Comparison of ENCODE assay signal across 12 cellular contexts in genomic region chr17:69654981-69655581, GRCh38.
A peak's percentile ranks its signal among the peaks of the same experiment; 100 is the strongest.
DNase-seq lines count a peak whose midpoint lies in the region; ATAC-seq and TF ChIP-seq lines count a peak whose summit lies in the region.
"Had no signal": no experiment of that assay in that cellular context is flagged by ENCODE, and none has a peak within 500 bp of the region (broad histone marks: within the 10 kb centered on the region; RNA-seq: fewer than 3 reads in every experiment).

No MANE protein-coding gene starts in this region.

- H3K9me3 ChIP-seq in SK-N-SH (no peaks in the 10 kb centered on the region), thyroid gland (no peaks in the 10 kb centered on the region), HAP-1 (no peaks in the 10 kb centered on the region)

- intact Hi-C loops in thyroid gland (cut with DNase I) = no loop called here

- CTCF ChIA-PET in SK-N-SH (lab: Yijun Ruan, JAX) = no interaction called here

- H3K9me3 Mint-ChIP-seq in activated naive CD8-positive, alpha-beta T cell treated with anti-CD3 and anti-CD28 coated beads, Interleukin-2, amount 50 U/mL, for 24 hours = peaks cover 7% of the 10 kb centered on the region
- no peaks in the 10 kb centered on the region for H3K9me3 Mint-ChIP-seq in activated naive CD8-positive, alpha-beta T cell treated with anti-CD3 and anti-CD28 coated beads for 36 hours

- TF ChIP-seq RAD21 in SK-N-SH (IDR thresholded peaks at IDR 0.05; ENCODE audit: low read length) = no peak

- DNase-seq in activated naive CD8-positive, alpha-beta T cell treated with anti-CD3 and anti-CD28 coated beads, Interleukin-2, amount 50 U/mL, for 24 hours = no peak
- DNase-seq in activated naive CD8-positive, alpha-beta T cell treated with anti-CD3 and anti-CD28 coated beads for 36 hours = no peak
- no peak for DNase-seq in SK-N-SH
- DNase-seq in germinal center (ENCODE audit: low spot score) = peak; percentile 3
- no peak for DNase-seq in thyroid gland
- no peak for DNase-seq in HAP-1 (ENCODE audit: low spot score in 2 of 2)
- DNase-seq: activated CD4-positive, alpha-beta T cell treated with anti-CD3 and anti-CD28 coated beads for 48 hours; CD4-positive, CD25-positive, alpha-beta regulatory T cell; cerebellar nuclear complex had no signal

- H3K4me3 Mint-ChIP-seq in activated naive CD8-positive, alpha-beta T cell treated with anti-CD3 and anti-CD28 coated beads, Interleukin-2, amount 50 U/mL, for 24 hours = no peak overlapping the region
- no peak overlapping the region for H3K4me3 Mint-ChIP-seq in activated naive CD8-positive, alpha-beta T cell treated with anti-CD3 and anti-CD28 coated beads for 36 hours
- H3K4me3 Mint-ChIP-seq: CD4-positive, CD25-positive, alpha-beta regulatory T cell; type B pancreatic cell had no signal

- no peak for TF ChIP-seq CTCF in SK-N-SH (IDR thresholded peaks at IDR 0.05)
- no peak for TF ChIP-seq CTCF in thyroid gland (IDR thresholded peaks at IDR 0.05)

- H3K4me2 ChIP-seq in SK-N-SH = peak overlapping the region; percentile 58

- no peak overlapping the region for H3K4me3 ChIP-seq in SK-N-SH (ENCODE audit: low read depth in 2 of 2, low read length in 1 of 2)
- H3K4me3 ChIP-seq in thyroid gland (replicated peaks in 1 of 3) = no peak overlapping the region
- H3K4me3 ChIP-seq in HAP-1 = no peak overlapping the region

- no peaks in the 10 kb centered on the region for H3K9me2 ChIP-seq in SK-N-SH

- peak; percentile 42 to 98; a peak in 3 of 4 replicates for TF ChIP-seq EP300 in SK-N-SH (IDR thresholded peaks at IDR 0.05; ENCODE audit: borderline replicate concordance in 1 of 2, low read depth in 1 of 2, low read length in 1 of 2)

- no peaks in the 10 kb centered on the region for H3K4me1 Mint-ChIP-seq in activated naive CD8-positive, alpha-beta T cell treated with anti-CD3 and anti-CD28 coated beads, Interleukin-2, amount 50 U/mL, for 24 hours
- H3K4me1 Mint-ChIP-seq in activated naive CD8-positive, alpha-beta T cell treated with anti-CD3 and anti-CD28 coated beads for 36 hours = no peaks in the 10 kb centered on the region
- H3K4me1 Mint-ChIP-seq: CD4-positive, CD25-positive, alpha-beta regulatory T cell had no signal

- peaks cover 28% of the 10 kb centered on the region for H3F3A ChIP-seq in SK-N-SH (replicated peaks; ENCODE audit: insufficient read depth)

- H3K36me3 ChIP-seq in SK-N-SH (replicated peaks in 1 of 2; ENCODE audit: control insufficient read depth in 1 of 2, insufficient read depth in 2 of 2, low read length in 1 of 2) = no peaks in the 10 kb centered on the region
- no peaks in the 10 kb centered on the region for H3K36me3 ChIP-seq in thyroid gland
- no peaks in the 10 kb centered on the region for H3K36me3 ChIP-seq in HAP-1 (replicated peaks)

- H3K27ac Mint-ChIP-seq in activated naive CD8-positive, alpha-beta T cell treated with anti-CD3 and anti-CD28 coated beads, Interleukin-2, amount 50 U/mL, for 24 hours = no peak overlapping the region
- H3K27ac Mint-ChIP-seq in activated naive CD8-positive, alpha-beta T cell treated with anti-CD3 and anti-CD28 coated beads for 36 hours = no peak overlapping the region
- H3K27ac Mint-ChIP-seq: CD4-positive, CD25-positive, alpha-beta regulatory T cell; type B pancreatic cell had no signal

- H3K27me3 ChIP-seq in SK-N-SH (ENCODE audit: insufficient read depth) (no peaks in the 10 kb centered on the region), thyroid gland (no peaks in the 10 kb centered on the region), HAP-1 (ENCODE audit: low read depth) (no peaks in the 10 kb centered on the region)

- peak; percentile 63 for ATAC-seq in activated naive CD8-positive, alpha-beta T cell treated with anti-CD3 and anti-CD28 coated beads, Interleukin-2, amount 50 U/mL, for 24 hours
- no peak for ATAC-seq in HG02610 (IDR thresholded peaks at IDR 0.05; ENCODE audit: unreplicated experiment)
- no peak for ATAC-seq in HG03378 (IDR thresholded peaks at IDR 0.05; ENCODE audit: unreplicated experiment)

- in situ Hi-C loops in HAP-1 (cut with MboI; ENCODE audit: low sequenced_read_pairs) = no loop called here

- WGBS in SK-N-SH (ENCODE audit: low lambda C conversion rate) = 3% methylated on average over 1 of the region's 1 CpG
- 15 to 35% methylated on average over 1 of the region's 1 CpG for WGBS in thyroid gland, 2 donors

- no peak overlapping the region for H2AFZ ChIP-seq in SK-N-SH (ENCODE audit: low read depth)

- H3K4me1 ChIP-seq in SK-N-SH (ENCODE audit: control insufficient read depth in 1 of 2, insufficient read depth in 2 of 2, low read depth in 1 of 2, low read length in 1 of 2) (peaks cover 3 to 4% of the 10 kb centered on the region in 2 experiments; a peak in 2 of 4 replicates), thyroid gland (peaks cover 0 to 16% of the 10 kb centered on the region in 2 donors), HAP-1 (no peaks in the 10 kb centered on the region)

- H3K27ac ChIP-seq in SK-N-SH (ENCODE audit: low read depth in 2 of 2, low read length in 1 of 2) (peak overlapping the region; percentile 48 to 60; a peak in 3 of 4 replicates), thyroid gland (peak overlapping the region; percentile 66 to 84 (median 76))

- H4K20me1 ChIP-seq in SK-N-SH (ENCODE audit: insufficient read depth) = no peaks in the 10 kb centered on the region

- peak in 1 of 2 donors; percentile 35 for TF ChIP-seq POLR2A in thyroid gland (IDR thresholded peaks at IDR 0.05)

- H3K9ac ChIP-seq in SK-N-SH = no peak overlapping the region

- POLR2A ChIA-PET in SK-N-SH (lab: Yijun Ruan, JAX) = no interaction called here

- H3K36me3 Mint-ChIP-seq in activated naive CD8-positive, alpha-beta T cell treated with anti-CD3 and anti-CD28 coated beads, Interleukin-2, amount 50 U/mL, for 24 hours (ENCODE audit: low read depth) = no peaks in the 10 kb centered on the region
- no peaks in the 10 kb centered on the region for H3K36me3 Mint-ChIP-seq in activated naive CD8-positive, alpha-beta T cell treated with anti-CD3 and anti-CD28 coated beads for 36 hours
- H3K36me3 Mint-ChIP-seq: CD4-positive, CD25-positive, alpha-beta regulatory T cell; type B pancreatic cell had no signal

- H3K79me2 ChIP-seq in SK-N-SH (ENCODE audit: insufficient read depth) = no peaks in the 10 kb centered on the region

- H3K27me3 Mint-ChIP-seq in activated naive CD8-positive, alpha-beta T cell treated with anti-CD3 and anti-CD28 coated beads, Interleukin-2, amount 50 U/mL, for 24 hours = peaks cover 1% of the 10 kb centered on the region
- H3K27me3 Mint-ChIP-seq in activated naive CD8-positive, alpha-beta T cell treated with anti-CD3 and anti-CD28 coated beads for 36 hours = no peaks in the 10 kb centered on the region
- H3K27me3 Mint-ChIP-seq: CD4-positive, CD25-positive, alpha-beta regulatory T cell; type B pancreatic cell had no signal

TF ChIP-seq in SK-N-SH, 30 proteins besides CTCF, POLR2A, EP300 and RAD21 (continues in another document):
- TF ChIP-seq TEAD4 (IDR thresholded peaks at IDR 0.05; ENCODE audit: borderline replicate concordance, insufficient read depth) (peak; percentile 98), EZH2phosphoT487 (IDR thresholded peaks at IDR 0.05; ENCODE audit: borderline replicate concordance, low read depth) (no peak), REST (IDR thresholded peaks at IDR 0.05; ENCODE audit: low read depth, low read length) (peak; percentile 59; the same call in 1 of the 2 replicates), CHD2 (IDR thresholded peaks at IDR 0.05; ENCODE audit: low read length, partially characterized antibody) (no peak), ELF1 (IDR thresholded peaks at IDR 0.05) (no peak), TAF1 (IDR thresholded peaks at IDR 0.05; ENCODE audit: borderline replicate concordance, low read depth, low read length) (no peak), ZBTB33 (IDR thresholded peaks at IDR 0.05; ENCODE audit: borderline replicate concordance, low read depth) (peak; percentile 91; the same call in 1 of the 2 replicates), FOSL2 (IDR thresholded peaks at IDR 0.05; ENCODE audit: borderline replicate concordance, low read depth) (peak; percentile 98), MEF2A (IDR thresholded peaks at IDR 0.05; ENCODE audit: borderline replicate concordance, low read depth) (peak; percentile 79)
